8 cellular contexts compared by ENCODE assay signal in genomic region chr11:117316197-117316961, GRCh38.
DNase-seq lines count a peak whose midpoint lies in the region.

BACE1 (minus strand) TSS chr11:117316256; CDS start chr11:117315795, 461 bp downstream.

- DNase-seq in SIG-M5 treated with dmso at 0.1 percent for 504 hours (lab: John Stamatoyannopoulos, UW; ENCODE audit: unreplicated experiment) = peak; percentile 38
- DNase-seq in SIG-M5 (lab: John Stamatoyannopoulos, UW) = no peak
- DNase-seq in NCI-H1417 treated with DMSO at 0.1 percent for 48 hours (lab: John Stamatoyannopoulos, UW) = peak; percentile 63
- peak; percentile 47 for DNase-seq in T1000 (lab: John Stamatoyannopoulos, UW)
- DNase-seq in ecto neural progenitor cell (ENCODE audit: low spot score) = peak; percentile 92
- peak; percentile 96 for DNase-seq in left kidney (ENCODE audit: low read depth, low spot score)
- DNase-seq in stimulated activated CD8-positive, alpha-beta memory T cell treated with anti-CD3 and anti-CD28 coated beads, Interleukin-4, amount 100 ng/mL, for 48 hours = peak; percentile 43
- DNase-seq in AML-193 (lab: John Stamatoyannopoulos, UW) = no peak

Comparison
In these comparisons a context has a peak if more than half of its experiments do, and no peak if none do; other contexts are left out.
1. DNase-seq: peak in SIG-M5 treated with dmso at 0.1 percent for 504 hours (single experiment), NCI-H1417 treated with DMSO at 0.1 percent for 48 hours (single experiment), T1000 (single experiment), ecto neural progenitor cell (single experiment), left kidney (single experiment) and stimulated activated CD8-positive, alpha-beta memory T cell treated with anti-CD3 and anti-CD28 coated beads, Interleukin-4, amount 100 ng/mL, for 48 hours (single experiment); none in SIG-M5 (single experiment) and AML-193 (0 of 2).